In the genomic region with DNA sequence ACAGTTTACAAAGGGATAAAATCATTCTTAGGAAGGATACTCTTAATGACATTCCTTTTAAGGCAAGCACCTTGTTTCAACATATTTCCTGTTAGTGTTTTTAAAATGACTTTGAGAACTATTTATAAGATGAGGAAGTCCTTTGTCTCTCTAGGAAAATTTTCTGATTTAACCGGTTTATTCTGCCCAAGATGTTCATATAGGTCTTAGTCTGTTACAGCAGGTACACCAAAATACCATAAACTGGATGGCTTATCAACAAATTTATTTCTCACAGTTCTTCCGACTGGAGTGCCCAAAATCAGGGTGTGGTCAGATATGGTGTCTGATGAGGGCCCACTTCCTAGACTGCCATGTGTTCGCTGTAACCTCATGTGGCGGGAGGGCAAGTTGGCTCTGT, we compare ENCODE assay signal across 15 cellular contexts.
A peak's percentile ranks its signal among the peaks of the same experiment; 100 is the strongest.
DNase-seq lines count a peak whose midpoint lies in the region; ATAC-seq, FAIRE-seq and TF ChIP-seq lines count a peak whose summit lies in the region.
"Had no signal": no experiment of that assay in that cellular context is flagged by ENCODE, and none has a peak within 500 bp of the region (broad histone marks: within the 10 kb centered on the region; RNA-seq: fewer than 3 reads in every experiment).

No MANE protein-coding gene starts in this region.

- DNase-seq in GM12891 (ENCODE audit: insufficient read length, low spot score): no peak
- DNase-seq in NOMO-1 treated with DMSO at 0.1 percent for 48 hours (lab: John Stamatoyannopoulos, UW; ENCODE audit: unreplicated experiment): peak; percentile 98
- DNase-seq in germinal center (ENCODE audit: low spot score): peak; percentile 13
- DNase-seq in sciatic nerve (ENCODE audit: low spot score): no peak
- DNase-seq in stimulated activated naive CD4-positive, alpha-beta T cell (lab: John Stamatoyannopoulos, UW): no peak
- no peak for DNase-seq in omental fat pad (ENCODE audit: low spot score)
- no peak for DNase-seq in NCI-H2227 treated with DMSO at 0.1 percent for 48 hours (lab: John Stamatoyannopoulos, UW)
- DNase-seq: activated CD4-positive, CD25-positive, alpha-beta regulatory T cell; activated CD8-positive, alpha-beta memory T cell treated with anti-CD3 and anti-CD28 coated beads, Interleukin-2, amount 10 ng/mL, durations not matched to agents 7 days and 5 days; activated naive CD4-positive, alpha-beta T cell treated with anti-CD3 and anti-CD28 coated beads, Interleukin-2, amount 50 U/mL, for 16 hours; body of pancreas; mammary epithelial cell; PC-3; SW 1271 had no signal

- peak; percentile 9 for FAIRE-seq in GM12891 (lab: Jason Lieb, UNC)
- FAIRE-seq: G401.6 had no signal

- intact Hi-C loops in sciatic nerve (cut with DNase I): no loop called here

- TF ChIP-seq POLR2A in GM12891 (IDR thresholded peaks at IDR 0.05; ENCODE audit: low read depth, low read length): no peak

- peak; percentile 34 for ATAC-seq in sciatic nerve
- no peak for ATAC-seq in omental fat pad (ENCODE audit: low FRiP score)
- ATAC-seq: activated CD8-positive, alpha-beta memory T cell treated with anti-CD3 and anti-CD28 coated beads, Interleukin-2, amount 10 ng/mL, durations not matched to agents 7 days and 5 days; body of pancreas; PC-3 had no signal

- TF ChIP-seq CTCF in omental fat pad (IDR thresholded peaks at IDR 0.05): no peak

TF ChIP-seq in GM12891, 5 proteins besides CTCF, POLR2A, EP300 and RAD21:
- TF ChIP-seq PAX5 (IDR thresholded peaks at IDR 0.05; ENCODE audit: insufficient read depth, low read length, severe bottlenecking): no peak
- no peak for TF ChIP-seq POLR2AphosphoS5 (IDR thresholded peaks at IDR 0.05; ENCODE audit: low read depth, low read length)
- peak; percentile 13; the same call in 1 of the 2 replicates for TF ChIP-seq SPI1 (IDR thresholded peaks at IDR 0.05; ENCODE audit: low read depth, low read length)
- no peak for TF ChIP-seq POU2F2 (IDR thresholded peaks at IDR 0.05; ENCODE audit: low read depth, low read length)
- no peak for TF ChIP-seq TAF1 (IDR thresholded peaks at IDR 0.05; ENCODE audit: low read depth, low read length)
TF ChIP-seq in GM12891: peak in this region for 1.

Comparison
In these comparisons a context has a peak if more than half of its experiments do, and no peak if none do; other contexts are left out.
1. DNase-seq: peak in NOMO-1 treated with DMSO at 0.1 percent for 48 hours (single experiment) and germinal center (single experiment); none in GM12891 (single experiment), sciatic nerve (single experiment), stimulated activated naive CD4-positive, alpha-beta T cell (0 of 6), omental fat pad (single experiment) and NCI-H2227 treated with DMSO at 0.1 percent for 48 hours (single experiment).